In the genomic region with DNA sequence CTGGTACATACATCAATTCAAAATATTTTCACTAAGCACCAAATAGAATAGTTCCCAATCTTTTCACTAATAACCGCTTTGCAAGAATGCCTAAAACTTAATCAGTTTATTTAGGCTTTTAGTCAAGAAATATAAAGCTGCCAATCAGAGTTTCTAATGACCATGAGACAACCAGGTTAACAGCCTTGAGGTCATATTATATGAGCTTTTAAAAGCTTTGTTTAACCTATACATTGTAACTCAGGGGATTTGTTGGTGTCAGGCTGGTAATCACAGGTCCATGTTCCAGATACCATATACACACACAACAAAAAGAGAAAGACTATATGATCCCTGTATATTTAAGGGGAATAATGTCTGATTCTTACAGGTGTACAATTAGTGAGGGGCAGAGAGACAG, we compare ENCODE assay signal across 21 cellular contexts.
DNase-seq lines count a peak whose midpoint lies in the region; ATAC-seq, FAIRE-seq and TF ChIP-seq lines count a peak whose summit lies in the region.
"Had no signal": no experiment of that assay in that cellular context is flagged by ENCODE, and none has a peak within 500 bp of the region (broad histone marks: within the 10 kb centered on the region; RNA-seq: fewer than 3 reads in every experiment).

No MANE protein-coding gene starts in this region.

- no peak overlapping the region for H3K27ac Mint-ChIP-seq in activated naive CD8-positive, alpha-beta T cell treated with anti-CD3 and anti-CD28 coated beads for 36 hours
- H3K27ac Mint-ChIP-seq in activated CD4-positive, alpha-beta T cell treated with anti-CD3 and anti-CD28 coated beads for 36 hours = no peak overlapping the region
- H3K27ac Mint-ChIP-seq: CD4-positive, CD25-positive, alpha-beta regulatory T cell; CD8-positive, alpha-beta memory T cell had no signal

- no peak for FAIRE-seq in GM12892 (lab: Jason Lieb, UNC)
- FAIRE-seq: A204.1, D721Med had no signal

- no peak for ATAC-seq in HG03175 (IDR thresholded peaks at IDR 0.05; ENCODE audit: unreplicated experiment)
- ATAC-seq in activated CD4-positive, alpha-beta T cell treated with anti-CD3 and anti-CD28 coated beads for 36 hours = no peak

- no peak for TF ChIP-seq POLR2A in GM12892 (IDR thresholded peaks at IDR 0.05; ENCODE audit: low read depth, low read length)

- no peak overlapping the region for H3K27ac ChIP-seq in HEK293 (ENCODE audit: extremely low read depth, low read depth, low read length)
- H3K27ac ChIP-seq in epithelial cell of prostate = peak overlapping the region; percentile 28
- H3K27ac ChIP-seq: HL-60 had no signal

- no peaks in the 10 kb centered on the region for H3K36me3 Mint-ChIP-seq in activated naive CD8-positive, alpha-beta T cell treated with anti-CD3 and anti-CD28 coated beads for 36 hours
- H3K36me3 Mint-ChIP-seq in activated CD4-positive, alpha-beta T cell treated with anti-CD3 and anti-CD28 coated beads for 36 hours (ENCODE audit: low read depth) = no peaks in the 10 kb centered on the region
- H3K36me3 Mint-ChIP-seq: CD4-positive, CD25-positive, alpha-beta regulatory T cell; CD8-positive, alpha-beta memory T cell had no signal

- peaks cover 9% of the 10 kb centered on the region; the same call in 1 of the 2 replicates for H3K4me1 ChIP-seq in HEK293 (ENCODE audit: control insufficient read depth, insufficient read depth, low read length)
- H3K4me1 ChIP-seq: BE2C, Caco-2 had no signal

- intact Hi-C loops in activated CD4-positive, alpha-beta T cell treated with anti-CD3 and anti-CD28 coated beads for 36 hours (cut with DNase I, micrococcal nuclease) = no loop called here

- DNase-seq in COLO668 (lab: John Stamatoyannopoulos, UW; ENCODE audit: unreplicated experiment) (peak; percentile 28), NCI-H146 treated with DMSO at 0.1 percent for 48 hours (lab: John Stamatoyannopoulos, UW; ENCODE audit: unreplicated experiment) (peak; percentile 20), epithelial cell of prostate (ENCODE audit: low read depth, low spot score) (no peak), GM12892 (ENCODE audit: insufficient read length) (no peak)
- no peak for DNase-seq in activated naive CD8-positive, alpha-beta T cell treated with anti-CD3 and anti-CD28 coated beads for 36 hours
- no peak for DNase-seq in activated CD4-positive, alpha-beta T cell treated with anti-CD3 and anti-CD28 coated beads for 36 hours
- DNase-seq: ACHN; BE2C; C1 segment of cervical spinal cord; Caco-2; CD4-positive, CD25-positive, alpha-beta regulatory T cell; CD8-positive, alpha-beta memory T cell; DMS79 treated with DMSO at 0.1 percent for 48 hours; GF-D8; GOT3; H9 had no signal

- no peak overlapping the region for H3K4me3 ChIP-seq in HEK293 (ENCODE audit: low read depth, low read length)

- TF ChIP-seq CTCF in HEK293 (tag by site-specific recombination; IDR thresholded peaks at IDR 0.05) = no peak

- POLR2A ChIA-PET in HEK293 (lab: Yijun Ruan, JAX) = no interaction called here
- POLR2A ChIA-PET in activated CD4-positive, alpha-beta T cell treated with anti-CD3 and anti-CD28 coated beads for 36 hours (lab: Charles Lee) = no interaction called here

- H3K4me3 Mint-ChIP-seq in activated naive CD8-positive, alpha-beta T cell treated with anti-CD3 and anti-CD28 coated beads for 36 hours = no peak overlapping the region
- H3K4me3 Mint-ChIP-seq in activated CD4-positive, alpha-beta T cell treated with anti-CD3 and anti-CD28 coated beads for 36 hours = no peak overlapping the region
- H3K4me3 Mint-ChIP-seq: CD4-positive, CD25-positive, alpha-beta regulatory T cell; CD8-positive, alpha-beta memory T cell; H9 had no signal

- H3K36me3 ChIP-seq in HEK293 (ENCODE audit: control insufficient read depth in 2 of 2, insufficient read depth in 1 of 2, low read length in 2 of 2) = no peaks in the 10 kb centered on the region
- H3K36me3 ChIP-seq: BE2C had no signal

- H3K27me3 Mint-ChIP-seq in activated naive CD8-positive, alpha-beta T cell treated with anti-CD3 and anti-CD28 coated beads for 36 hours = peaks cover 3% of the 10 kb centered on the region
- no peaks in the 10 kb centered on the region for H3K27me3 Mint-ChIP-seq in activated CD4-positive, alpha-beta T cell treated with anti-CD3 and anti-CD28 coated beads for 36 hours
- H3K27me3 Mint-ChIP-seq: CD4-positive, CD25-positive, alpha-beta regulatory T cell; CD8-positive, alpha-beta memory T cell had no signal

- no peaks in the 10 kb centered on the region for H3K4me1 Mint-ChIP-seq in activated naive CD8-positive, alpha-beta T cell treated with anti-CD3 and anti-CD28 coated beads for 36 hours
- no peaks in the 10 kb centered on the region for H3K4me1 Mint-ChIP-seq in activated CD4-positive, alpha-beta T cell treated with anti-CD3 and anti-CD28 coated beads for 36 hours
- H3K4me1 Mint-ChIP-seq: CD4-positive, CD25-positive, alpha-beta regulatory T cell; CD8-positive, alpha-beta memory T cell had no signal

- H3K9me3 ChIP-seq in HEK293 (ENCODE audit: control insufficient read depth, insufficient read depth, low read depth, low read length) = no peaks in the 10 kb centered on the region
- H3K9me3 ChIP-seq: BE2C, Caco-2 had no signal

- H3K9me3 Mint-ChIP-seq in activated naive CD8-positive, alpha-beta T cell treated with anti-CD3 and anti-CD28 coated beads for 36 hours = no peaks in the 10 kb centered on the region
- H3K9me3 Mint-ChIP-seq in activated CD4-positive, alpha-beta T cell treated with anti-CD3 and anti-CD28 coated beads for 36 hours (ENCODE audit: low read depth) = no peaks in the 10 kb centered on the region
- H3K9me3 Mint-ChIP-seq: H9 had no signal

- CTCF ChIA-PET in HEK293 (lab: Yijun Ruan, JAX) = interaction anchor here (0.5 to 0.7 kb wide), 3 partner anchors 17 to 808 kb away, joined by 3 to 4 read pairs (median 3); no protein-coding TSS in a partner anchor
- CTCF ChIA-PET in activated CD4-positive, alpha-beta T cell treated with anti-CD3 and anti-CD28 coated beads for 36 hours (lab: Charles Lee) = interaction anchor here (0.7 kb wide), 1 partner anchor 1010 kb away, joined by 3 read pairs; no protein-coding TSS in a partner anchor

TF ChIP-seq in HEK293, 187 proteins besides CTCF, POLR2A, EP300 and RAD21:
- TF ChIP-seq MEIS1 (CRISPR knock-in tag; IDR thresholded peaks at IDR 0.05; ENCODE audit: borderline replicate concordance) (no peak), WT1 (tag by site-specific recombination; IDR thresholded peaks at IDR 0.05) (no peak), ZNF510 (tag by site-specific recombination; IDR thresholded peaks at IDR 0.05; ENCODE audit: insufficient replicate concordance) (no peak), FEZF1 (tag by site-specific recombination; IDR thresholded peaks at IDR 0.05) (peak; percentile 36; the same call in 1 of the 2 replicates), ZBTB10 (tag by site-specific recombination; IDR thresholded peaks at IDR 0.05) (no peak), ZNF140 (tag by site-specific recombination; IDR thresholded peaks at IDR 0.05) (no peak), ZNF19 (tag by site-specific recombination; IDR thresholded peaks at IDR 0.05; ENCODE audit: low read depth) (no peak), ZNF843 (tag by site-specific recombination; IDR thresholded peaks at IDR 0.05) (peak; percentile 70; the same call in 1 of the 2 replicates)
- TF ChIP-seq, protein P1, sequence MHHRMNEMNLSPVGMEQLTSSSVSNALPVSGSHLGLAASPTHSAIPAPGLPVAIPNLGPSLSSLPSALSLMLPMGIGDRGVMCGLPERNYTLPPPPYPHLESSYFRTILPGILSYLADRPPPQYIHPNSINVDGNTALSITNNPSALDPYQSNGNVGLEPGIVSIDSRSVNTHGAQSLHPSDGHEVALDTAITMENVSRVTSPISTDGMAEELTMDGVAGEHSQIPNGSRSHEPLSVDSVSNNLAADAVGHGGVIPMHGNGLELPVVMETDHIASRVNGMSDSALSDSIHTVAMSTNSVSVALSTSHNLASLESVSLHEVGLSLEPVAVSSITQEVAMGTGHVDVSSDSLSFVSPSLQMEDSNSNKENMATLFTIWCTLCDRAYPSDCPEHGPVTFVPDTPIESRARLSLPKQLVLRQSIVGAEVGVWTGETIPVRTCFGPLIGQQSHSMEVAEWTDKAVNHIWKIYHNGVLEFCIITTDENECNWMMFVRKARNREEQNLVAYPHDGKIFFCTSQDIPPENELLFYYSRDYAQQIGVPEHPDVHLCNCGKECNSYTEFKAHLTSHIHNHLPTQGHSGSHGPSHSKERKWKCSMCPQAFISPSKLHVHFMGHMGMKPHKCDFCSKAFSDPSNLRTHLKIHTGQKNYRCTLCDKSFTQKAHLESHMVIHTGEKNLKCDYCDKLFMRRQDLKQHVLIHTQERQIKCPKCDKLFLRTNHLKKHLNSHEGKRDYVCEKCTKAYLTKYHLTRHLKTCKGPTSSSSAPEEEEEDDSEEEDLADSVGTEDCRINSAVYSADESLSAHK (tag by site-specific recombination; IDR thresholded peaks at IDR 0.05) = peak; percentile 53; the same call in 1 of the 2 replicates

Comparison
In these comparisons a context has a peak if more than half of its experiments do, and no peak if none do; other contexts are left out.
1. DNase-seq: peak in COLO668 (single experiment) and NCI-H146 treated with DMSO at 0.1 percent for 48 hours (single experiment); none in epithelial cell of prostate (single experiment), activated naive CD8-positive, alpha-beta T cell treated with anti-CD3 and anti-CD28 coated beads for 36 hours (single experiment), GM12892 (single experiment) and activated CD4-positive, alpha-beta T cell treated with anti-CD3 and anti-CD28 coated beads for 36 hours (single experiment).